In genomic region chr6:4774715-4775590, GRCh38 we compare ENCODE assay signal across 8 cellular contexts. TPM values are rescaled to one million over a fixed set of nuclear protein-coding genes. Genes with fewer than 3 reads are reported as not detected.
DNase-seq lines count a peak whose midpoint lies in the region; ATAC-seq and TF ChIP-seq lines count a peak whose summit lies in the region.

No MANE protein-coding gene starts in this region.

- H3K9me3 Mint-ChIP-seq in activated T-helper 17 cell treated with anti-CD3 and anti-CD28 coated beads, Interleukin-2, amount 50 U/mL, for 72 hours = peaks cover 20% of the 10 kb centered on the region

- peak overlapping the region; percentile 85 for H3K4me2 ChIP-seq in MM.1S (ENCODE audit: low read depth, low read length)

- peak overlapping the region; percentile 70 for H3K27ac Mint-ChIP-seq in activated T-helper 17 cell treated with anti-CD3 and anti-CD28 coated beads, Interleukin-2, amount 50 U/mL, for 72 hours

- H3K36me3 Mint-ChIP-seq in activated T-helper 17 cell treated with anti-CD3 and anti-CD28 coated beads, Interleukin-2, amount 50 U/mL, for 72 hours (ENCODE audit: low read depth) = peaks cover 14% of the 10 kb centered on the region

- H3K4me1 ChIP-seq in MM.1S (ENCODE audit: low read length) (peaks cover 22% of the 10 kb centered on the region), ovary (ENCODE audit: insufficient read depth) (peaks cover 10% of the 10 kb centered on the region)

- no peak for TF ChIP-seq POLR2A in ovary (IDR thresholded peaks at IDR 0.05)

- H3K4me3 Mint-ChIP-seq in activated T-helper 17 cell treated with anti-CD3 and anti-CD28 coated beads, Interleukin-2, amount 50 U/mL, for 72 hours = peak overlapping the region; percentile 77

- H3K9me2 ChIP-seq in MM.1S (replicated peaks; ENCODE audit: insufficient read depth, low read length) = no peaks in the 10 kb centered on the region

- TF ChIP-seq CTCF in MM.1S (IDR thresholded peaks at IDR 0.05; ENCODE audit: low read length) = no peak
- no peak for TF ChIP-seq CTCF in ovary (IDR thresholded peaks at IDR 0.05)

- no peaks in the 10 kb centered on the region for H3K36me3 ChIP-seq in MM.1S (replicated peaks; ENCODE audit: insufficient read depth, low read length)
- no peaks in the 10 kb centered on the region for H3K36me3 ChIP-seq in ovary

- H3K4me1 Mint-ChIP-seq in activated T-helper 17 cell treated with anti-CD3 and anti-CD28 coated beads, Interleukin-2, amount 50 U/mL, for 72 hours = peaks cover 37% of the 10 kb centered on the region

- H2AFZ ChIP-seq in MM.1S (ENCODE audit: low read length) = peak overlapping the region; percentile 78

- H3K27me3 ChIP-seq in MM.1S (replicated peaks; ENCODE audit: insufficient read depth, low read length) (0 out of 2 replicates have a peak, but pooled peaks cover 5% of the 10 kb centered on the region), ovary (no peaks in the 10 kb centered on the region)

- H3K27ac ChIP-seq in MM.1S (ENCODE audit: low read length) (no peak overlapping the region), ovary (peak overlapping the region in 1 of 2 donors; percentile 25)

- H3F3A ChIP-seq in MM.1S (ENCODE audit: insufficient read depth, low read length) = peaks cover 8% of the 10 kb centered on the region

- no peaks in the 10 kb centered on the region for H3K9me3 ChIP-seq in MM.1S (replicated peaks; ENCODE audit: insufficient read depth, low read length)
- no peaks in the 10 kb centered on the region for H3K9me3 ChIP-seq in ovary

- H3K4me3 ChIP-seq in MM.1S (ENCODE audit: low read length) = peak overlapping the region; percentile 70
- peak overlapping the region; percentile 53 for H3K4me3 ChIP-seq in ovary

- peak; percentile 15 for DNase-seq in EL
- DNase-seq in MM.1S = peak; percentile 9
- peak; percentile 29 for DNase-seq in germinal center (ENCODE audit: low spot score)
- peak in 2 of 5 donors; percentile 33 to 70 for DNase-seq in ovary
- no peak for DNase-seq in KG1 (lab: John Stamatoyannopoulos, UW)

- intact Hi-C loops in ovary (cut with DNase I) = no loop called here

- peaks cover 4% of the 10 kb centered on the region; the same call in 1 of the 2 replicates for H4K20me1 ChIP-seq in MM.1S (ENCODE audit: insufficient read depth, low read length)

- 2 to 5% (median 2%) methylated on average over 34 to 55 of the region's 55 CpGs for WGBS in ovary, 3 donors

- TF ChIP-seq EP300 in ovary (IDR thresholded peaks at IDR 0.05) = no peak

- peaks cover 29% of the 10 kb centered on the region for H3K79me2 ChIP-seq in MM.1S (ENCODE audit: low read length)

- peaks cover 9% of the 10 kb centered on the region for H3K27me3 Mint-ChIP-seq in activated T-helper 17 cell treated with anti-CD3 and anti-CD28 coated beads, Interleukin-2, amount 50 U/mL, for 72 hours

- no peak for ATAC-seq in activated T-helper 17 cell treated with anti-CD3 and anti-CD28 coated beads, Interleukin-2, amount 50 U/mL, for 72 hours (replicated peaks)
- ATAC-seq in HG02840 (IDR thresholded peaks at IDR 0.05; ENCODE audit: low FRiP score, unreplicated experiment) (no peak), GM21576 (IDR thresholded peaks at IDR 0.05; ENCODE audit: unreplicated experiment) (no peak)

- peak overlapping the region; percentile 31; the same call in 1 of the 2 replicates for H3K9ac ChIP-seq in MM.1S (ENCODE audit: low read length)

RNA-seq across cellular contexts. Expression of gene CDYL, which starts 1.3 kb away (rescaled TPM):
- total RNA-seq in activated T-helper 17 cell treated with anti-CD3 and anti-CD28 coated beads, Interleukin-2, amount 50 U/mL, for 72 hours = 10 to 100 TPM; 23.3 to 24.5 TPM
- 10 to 100 TPM; 22.7 to 71.3 (median 55.7) TPM for total RNA-seq in ovary
- polyA plus RNA-seq in ovary = 10 to 100 TPM in 1 of 2 donors, 1 to 10 TPM in 1; 9.9 to 27.6 TPM
